In the genomic region with DNA sequence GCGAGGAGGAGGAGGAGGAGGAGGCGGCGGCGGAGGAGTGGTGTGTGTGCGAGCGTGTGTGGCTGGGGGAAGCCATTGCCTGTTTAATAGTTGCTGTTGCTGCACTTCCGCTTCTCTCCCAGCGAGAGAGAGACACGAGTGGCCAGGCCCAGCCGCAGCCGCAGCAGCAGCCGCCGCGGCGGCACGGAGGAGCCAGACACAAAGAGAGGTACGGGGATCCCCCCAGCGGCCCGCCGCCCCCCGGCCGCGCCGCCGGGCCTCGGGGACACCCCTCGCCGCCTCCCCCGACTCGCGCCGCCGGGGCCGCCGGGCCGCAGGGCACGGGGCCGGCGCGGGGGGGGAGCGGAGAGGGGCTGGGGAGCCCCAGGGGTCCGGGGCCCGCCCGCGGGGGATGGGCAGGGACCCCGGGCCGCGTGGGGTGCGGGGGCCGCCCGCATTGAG, we compare ENCODE assay signal across 8 cellular contexts. TPM values are rescaled to one million over a fixed set of nuclear protein-coding genes. Genes with fewer than 3 reads are reported as not detected.
DNase-seq lines count a peak whose midpoint lies in the region; ATAC-seq and TF ChIP-seq lines count a peak whose summit lies in the region.

A gene (plus strand): TSS at position 75 of the 441 bp plus-strand sequence. CDS start 1,315 bp downstream, outside the sequence.

- TF ChIP-seq CTCF in AG04450 (IDR thresholded peaks at IDR 0.05; ENCODE audit: low read depth, low read length) (no peak), endothelial cell (IDR thresholded peaks at IDR 0.05; ENCODE audit: unreplicated experiment) (no peak)

- ATAC-seq in GM18520 (IDR thresholded peaks at IDR 0.05; ENCODE audit: unreplicated experiment): peak; percentile 68
- peak; percentile 68 for ATAC-seq in HG03045 (IDR thresholded peaks at IDR 0.05; ENCODE audit: unreplicated experiment)

- no peaks in the 10 kb centered on the region for H3K27me3 ChIP-seq in AG04450 (ENCODE audit: control insufficient read depth, insufficient read depth, low read length)

- CTCF ChIA-PET in AG04450 (lab: Charles Lee): no interaction called here

- peaks cover 11% of the 10 kb centered on the region for H3K27me3 Mint-ChIP-seq in endothelial cell (ENCODE audit: unreplicated experiment)

- H3K9me3 ChIP-seq in AG04450 (ENCODE audit: control insufficient read depth, insufficient read depth, low read length): no peaks in the 10 kb centered on the region

- peaks cover 18% of the 10 kb centered on the region for H3K36me3 Mint-ChIP-seq in endothelial cell (ENCODE audit: low read depth, unreplicated experiment)

- H3K27ac ChIP-seq in AG04450 (ENCODE audit: low read depth, low read length): no peak within 1 kb of the TSS

- H3K4me3 ChIP-seq in AG04450 (ENCODE audit: low read depth, low read length): peak within 1 kb of the TSS; percentile 72

- peaks cover 36% of the 10 kb centered on the region for H3K4me1 Mint-ChIP-seq in endothelial cell (ENCODE audit: unreplicated experiment)

- peak within 1 kb of the TSS; percentile 98 for H3K4me3 Mint-ChIP-seq in endothelial cell (ENCODE audit: unreplicated experiment)

- POLR2A ChIA-PET in AG04450 (lab: Yijun Ruan, JAX): no interaction called here

- peak; percentile 30 for DNase-seq in AG04450 (ENCODE audit: low read depth, low spot score)
- peak; percentile 78 for DNase-seq in NOMO-1 treated with dmso at 0.1 percent for 144 hours (lab: John Stamatoyannopoulos, UW; ENCODE audit: unreplicated experiment)
- DNase-seq in activated CD8-positive, alpha-beta memory T cell treated with anti-CD3 and anti-CD28 coated beads, Interleukin-2, amount 50 U/mL, for 4 hours: peak; percentile 69
- DNase-seq in endothelial cell (ENCODE audit: low spot score): peak; percentile 56
- peak; percentile 64 for DNase-seq in midbrain (lab: John Stamatoyannopoulos, UW)
- peak; percentile 70 for DNase-seq in stimulated activated CD8-positive, alpha-beta memory T cell treated with anti-CD3 and anti-CD28 coated beads, Interleukin-4, amount 100 ng/mL, for 48 hours

- no peaks in the 10 kb centered on the region for H3K9me3 Mint-ChIP-seq in endothelial cell (ENCODE audit: unreplicated experiment)

- peak within 1 kb of the TSS; percentile 92 for H3K27ac Mint-ChIP-seq in endothelial cell (ENCODE audit: unreplicated experiment)

RNA-seq across cellular contexts. Expression of the gene that starts here (rescaled TPM):
- polyA plus RNA-seq in AG04450 (2011; rRNA removed): 107 and 134 TPM in 2 replicates
- polyA minus RNA-seq in AG04450 (2011; rRNA and poly(A)+ RNA removed): 49.0 and 51.8 TPM in 2 replicates
- total RNA-seq in endothelial cell (ENCODE audit: unreplicated experiment): 129 TPM
